ENCODE assay signal across 10 cellular contexts in the genomic region with DNA sequence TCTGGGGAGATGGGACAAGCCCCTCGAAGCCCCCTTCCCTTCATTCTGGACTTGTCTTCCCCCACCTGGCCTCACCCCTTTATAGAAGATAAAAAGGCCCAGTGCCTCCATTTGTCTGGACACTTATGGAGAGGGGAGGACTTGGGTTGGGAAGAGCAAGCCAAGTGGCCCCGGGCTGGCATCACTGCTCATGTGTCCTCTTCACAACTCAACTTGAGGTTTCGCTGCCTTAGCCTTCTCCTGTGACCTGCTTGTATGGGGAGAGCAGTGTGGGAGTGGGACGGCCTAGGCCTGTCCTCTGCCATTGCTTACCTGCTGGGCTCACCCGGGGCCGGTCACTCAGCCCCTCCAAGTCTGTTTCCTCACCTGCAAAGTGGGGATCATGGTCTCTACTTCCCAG. TPM values are rescaled to one million over a fixed set of nuclear protein-coding genes. Genes with fewer than 3 reads are reported as not detected.
DNase-seq lines count a peak whose midpoint lies in the region; ATAC-seq, FAIRE-seq and TF ChIP-seq lines count a peak whose summit lies in the region.
"Had no signal": no experiment of that assay in that cellular context is flagged by ENCODE, and none has a peak within 500 bp of the region (broad histone marks: within the 10 kb centered on the region; RNA-seq: fewer than 3 reads in every experiment).

No MANE protein-coding gene starts in this region.

- no peak overlapping the region for H4K91ac ChIP-seq in H9 (ENCODE audit: insufficient read length, low read depth, low read length)

- intact Hi-C loops in left lung (cut with DNase I) = no loop called here

- H3K9me3 Mint-ChIP-seq in H9 = no peaks in the 10 kb centered on the region
- no peaks in the 10 kb centered on the region for H3K9me3 Mint-ChIP-seq in activated naive CD8-positive, alpha-beta T cell treated with anti-CD3 and anti-CD28 coated beads for 36 hours

- 69% methylated on average over 6 of the region's 6 CpGs for WGBS in A549 (ENCODE audit: missing lambda C conversion rate)
- no CpG with 5 or more reads among the region's 6 CpGs for WGBS in H9 (ENCODE audit: extremely low coverage, insufficient read length, low lambda C conversion rate)

- H2AFZ ChIP-seq in H9 (ENCODE audit: low read length) = no peak overlapping the region

- H3K27ac Mint-ChIP-seq in H9 = no peak overlapping the region; a peak in 1 of 7 replicates
- H3K27ac Mint-ChIP-seq in activated naive CD8-positive, alpha-beta T cell treated with anti-CD3 and anti-CD28 coated beads for 36 hours = no peak overlapping the region

- peak overlapping the region; percentile 72 to 81 for H3K4me3 Mint-ChIP-seq in H9
- peak overlapping the region; percentile 76 for H3K4me3 Mint-ChIP-seq in activated naive CD8-positive, alpha-beta T cell treated with anti-CD3 and anti-CD28 coated beads for 36 hours

- H2BK20ac ChIP-seq in H9 (ENCODE audit: low read depth, low read length, poor library complexity, severe bottlenecking) = no peak overlapping the region

- H4K5ac ChIP-seq in H9 (ENCODE audit: insufficient read length, low read depth, low read length) = no peak overlapping the region

- peak overlapping the region; percentile 100 for H3K4me2 ChIP-seq in A549
- H3K4me2 ChIP-seq in H9 (ENCODE audit: insufficient read depth, insufficient read length, low read length) = peak overlapping the region; percentile 46

- H3K79me1 ChIP-seq in H9 (ENCODE audit: insufficient read depth, low read depth, low read length, poor library complexity, severe bottlenecking) = no peaks in the 10 kb centered on the region

- no peak overlapping the region for H3K56ac ChIP-seq in H9 (ENCODE audit: insufficient read length, low read depth, low read length)

- no peak overlapping the region for H2BK15ac ChIP-seq in H9 (ENCODE audit: low read depth, low read length)

- peaks cover 16% of the 10 kb centered on the region for H3K27me3 Mint-ChIP-seq in H9 (ENCODE audit: low read depth)
- H3K27me3 Mint-ChIP-seq in activated naive CD8-positive, alpha-beta T cell treated with anti-CD3 and anti-CD28 coated beads for 36 hours = peaks cover 26% of the 10 kb centered on the region

- TF ChIP-seq POLR2A in A549 (IDR thresholded peaks at IDR 0.05; ENCODE audit: low read length) = no peak

- no peak overlapping the region for H3K18ac ChIP-seq in H9 (ENCODE audit: insufficient read length, low read depth, low read length)

- H3K4me1 ChIP-seq in A549 (peaks cover 17% of the 10 kb centered on the region), H9 (ENCODE audit: insufficient read depth, low read length) (no peaks in the 10 kb centered on the region), left lung (peaks cover 3 to 52% of the 10 kb centered on the region in 2 donors)

- TF ChIP-seq EP300 in A549 (IDR thresholded peaks at IDR 0.05) = no peak

- no peak overlapping the region for H2BK12ac ChIP-seq in H9 (ENCODE audit: insufficient read length, low read depth, low read length)

- H3K9me3 ChIP-seq in A549 (no peaks in the 10 kb centered on the region), H9 (ENCODE audit: control insufficient read depth, low read depth, low read length) (no peaks in the 10 kb centered on the region), left lung (no peaks in the 10 kb centered on the region)

- H3K27me3 ChIP-seq in H9 (ENCODE audit: insufficient read depth, low read length) (no peaks in the 10 kb centered on the region), left lung (peaks cover 31 to 32% of the 10 kb centered on the region in 2 donors)

- no peak overlapping the region for H3K4ac ChIP-seq in H9 (ENCODE audit: low read depth, low read length)

- peaks cover 0 to 16% of the 10 kb centered on the region in 2 donors for H3K36me3 ChIP-seq in left lung

- H3K14ac ChIP-seq in H9 (ENCODE audit: insufficient read depth, low read length) = no peak overlapping the region

- CTCF ChIA-PET in A549 (lab: Yijun Ruan, JAX) = interaction anchor here (0.6 to 1.9 kb wide), 14 partner anchors 8 to 72 kb away, joined by 3 to 27 read pairs (median 4); a partner anchor contains a TSS

- no peak overlapping the region for H3K9ac ChIP-seq in H9 (ENCODE audit: extremely low read depth, insufficient read length, low read length)

- H3K27ac ChIP-seq in A549 = peak overlapping the region; percentile 84 to 91; a peak in 5 of 6 replicates
- H3K27ac ChIP-seq in H9 (ENCODE audit: insufficient read length, low read depth, low read length) = no peak overlapping the region
- H3K27ac ChIP-seq in left lung = no peak overlapping the region

- no peak for DNase-seq in A549 (ENCODE audit: low read depth in 1 of 2, low spot score in 1 of 2)
- DNase-seq in H9 = no peak
- no peak for DNase-seq in activated naive CD8-positive, alpha-beta T cell treated with anti-CD3 and anti-CD28 coated beads for 36 hours
- no peak for DNase-seq in left lung
- no peak for DNase-seq in 8988T
- DNase-seq in COLO668 (lab: John Stamatoyannopoulos, UW; ENCODE audit: unreplicated experiment) = no peak
- DNase-seq in stimulated activated CD4-positive, alpha-beta T cell treated with anti-CD3 and anti-CD28 coated beads, Interleukin-12 subunit alpha, Interleukin-12 subunit beta, amount 100 ng/mL, for 4 hours = no peak
- no peak for DNase-seq in NCI-H1105 (lab: John Stamatoyannopoulos, UW)

- no peak overlapping the region for H2AK5ac ChIP-seq in H9 (ENCODE audit: insufficient read length, low read length)

- H3K23me2 ChIP-seq in H9 (ENCODE audit: insufficient read length, low read depth, low read length, poor library complexity, severe bottlenecking) = peaks cover 6% of the 10 kb centered on the region

- POLR2A ChIA-PET in A549 (lab: Yijun Ruan, JAX) = interaction anchor here (1.6 to 1.9 kb wide), 2 partner anchors 10 to 50 kb away, joined by 12 to 13 read pairs; a partner anchor contains a TSS

- no peak for TF ChIP-seq RAD21 in A549 (conservative IDR thresholded peaks at IDR 0.05 in 1 of 2, IDR thresholded peaks at IDR 0.05 in 1 of 2)

- no peak overlapping the region for H2BK120ac ChIP-seq in H9 (ENCODE audit: low read depth, low read length, poor library complexity, severe bottlenecking)

- no peaks in the 10 kb centered on the region for H3K79me2 ChIP-seq in H9 (ENCODE audit: insufficient read depth, low read length)

- no peak overlapping the region for H3T11ph ChIP-seq in H9 (ENCODE audit: low read length)

- peaks cover 3% of the 10 kb centered on the region for H4K20me1 ChIP-seq in H9 (ENCODE audit: control insufficient read depth, insufficient read depth, insufficient read length)

- TF ChIP-seq CTCF in A549 (IDR thresholded peaks at IDR 0.05) (no peak), H9 (conservative IDR thresholded peaks at IDR 0.05) (no peak), left lung (IDR thresholded peaks at IDR 0.05) (no peak)

- H2BK5ac ChIP-seq in H9 (ENCODE audit: insufficient read length, low read length) = no peak overlapping the region

- H3K4me1 Mint-ChIP-seq in H9 = peaks cover 18 to 21% of the 10 kb centered on the region in 2 experiments
- H3K4me1 Mint-ChIP-seq in activated naive CD8-positive, alpha-beta T cell treated with anti-CD3 and anti-CD28 coated beads for 36 hours = peaks cover 19% of the 10 kb centered on the region

- no peak for FAIRE-seq in A549 (lab: Jason Lieb, UNC)

- H3K4me3 ChIP-seq in A549 (peak overlapping the region; percentile 97), left lung (peak overlapping the region; percentile 72 to 80)

- H4K8ac ChIP-seq in H9 (replicated peaks; ENCODE audit: insufficient read length, low read depth, low read length) = no peak overlapping the region

- H3K36me3 Mint-ChIP-seq in H9 (ENCODE audit: insufficient read depth in 1 of 3, low read depth in 3 of 3) = peaks cover 4 to 26% (median 20%) of the 10 kb centered on the region in 3 experiments; a peak in 6 of 7 replicates
- H3K36me3 Mint-ChIP-seq in activated naive CD8-positive, alpha-beta T cell treated with anti-CD3 and anti-CD28 coated beads for 36 hours = peaks cover 20% of the 10 kb centered on the region

- no peak overlapping the region for H3K23ac ChIP-seq in H9 (ENCODE audit: insufficient read length, low read depth, low read length)

- ATAC-seq in A549 (peak in 1 of 2 experiments; percentile 1; a peak in 3 of 6 replicates), left lung (no peak)

RNA-seq across cellular contexts. Expression of a gene that starts 1.4 kb away (rescaled TPM):
- polyA plus RNA-seq in A549 (2011; rRNA removed) = 8.0 and 9.0 TPM in 2 replicates
- 22.4 and 35.8 TPM in 2 replicates for polyA plus RNA-seq in A549 (2012; cell fraction: cytosol; rRNA removed)
- 57.2 and 62.4 TPM in 2 replicates for polyA plus RNA-seq in A549 (2012; cell fraction: nucleus; rRNA removed)
- polyA plus RNA-seq in A549 (2017; fragmentation: RNase III; extraction: RNeasy Plus Mini Kit Qiagen cat#74134 plus additional on column Dnase treatment) = 17.5 to 18.6 TPM (median 18.5 TPM) in 3 replicates
- 7.6 and 9.4 TPM in 2 replicates for polyA minus RNA-seq in A549 (2011; rRNA and poly(A)+ RNA removed)
- 32.1 and 33.3 TPM in 2 replicates for total RNA-seq in H9 (2021)
- 10 to 100 TPM; 29.5 to 31.0 TPM for total RNA-seq in activated naive CD8-positive, alpha-beta T cell treated with anti-CD3 and anti-CD28 coated beads for 36 hours
- total RNA-seq in left lung = 10 to 100 TPM; 17.2 to 20.1 TPM

RNA-seq across cellular contexts. Expression of a gene that starts 6.5 kb away (rescaled TPM):
- polyA plus RNA-seq in A549 (2011; rRNA removed) = 0.28 and 0.35 TPM in 2 replicates
- 1.9 and 3.0 TPM in 2 replicates for polyA plus RNA-seq in A549 (2012; cell fraction: cytosol; rRNA removed)
- 7.3 and 11.0 TPM in 2 replicates for polyA plus RNA-seq in A549 (2012; cell fraction: nucleus; rRNA removed)
- 1.4 to 1.6 TPM (median 1.5 TPM) in 3 replicates for polyA plus RNA-seq in A549 (2017; fragmentation: RNase III; extraction: RNeasy Plus Mini Kit Qiagen cat#74134 plus additional on column Dnase treatment)
- 0.15 TPM in 1 of 2 replicates, not detected in the other for polyA minus RNA-seq in A549 (2011; rRNA and poly(A)+ RNA removed)
- 12.8 and 14.6 TPM in 2 replicates for total RNA-seq in H9 (2021)
- total RNA-seq in activated naive CD8-positive, alpha-beta T cell treated with anti-CD3 and anti-CD28 coated beads for 36 hours = not detected
- not detected for total RNA-seq in left lung
- total RNA-seq: liver had no signal
- polyA plus RNA-seq: liver had no signal

RNA-seq across cellular contexts. Expression of a gene that starts 9.7 kb away (rescaled TPM):
- 8.4 and 10.5 TPM in 2 replicates for polyA plus RNA-seq in A549 (2011; rRNA removed)
- 76.4 and 102 TPM in 2 replicates for polyA plus RNA-seq in A549 (2012; cell fraction: cytosol; rRNA removed)
- polyA plus RNA-seq in A549 (2012; cell fraction: nucleus; rRNA removed) = 250 and 385 TPM in 2 replicates
- polyA plus RNA-seq in A549 (2017; fragmentation: RNase III; extraction: RNeasy Plus Mini Kit Qiagen cat#74134 plus additional on column Dnase treatment) = 50.5 to 55.2 TPM (median 52.5 TPM) in 3 replicates
- 3.4 and 5.8 TPM in 2 replicates for polyA minus RNA-seq in A549 (2011; rRNA and poly(A)+ RNA removed)
- total RNA-seq in H9 (2021) = 114 and 120 TPM in 2 replicates
- total RNA-seq in activated naive CD8-positive, alpha-beta T cell treated with anti-CD3 and anti-CD28 coated beads for 36 hours = 100 to 1,000 TPM; 144 to 145 TPM
- 10 to 100 TPM; 13.9 to 14.3 TPM for total RNA-seq in left lung

RNA-seq across cellular contexts. Expression of a gene that starts 42.2 kb away (rescaled TPM):
- polyA plus RNA-seq in A549 (2011; rRNA removed) (0.03 and 0.12 TPM in 2 replicates), A549 (2017; fragmentation: RNase III; extraction: RNeasy Plus Mini Kit Qiagen cat#74134 plus additional on column Dnase treatment) (0.06 to 0.16 TPM (median 0.12 TPM) in 3 replicates)
- 0.12 and 0.22 TPM in 2 replicates for polyA plus RNA-seq in A549 (2012; cell fraction: cytosol; rRNA removed)
- 1.1 and 1.8 TPM in 2 replicates for polyA plus RNA-seq in A549 (2012; cell fraction: nucleus; rRNA removed)
- 0.15 and 0.17 TPM in 2 replicates for polyA minus RNA-seq in A549 (2011; rRNA and poly(A)+ RNA removed)
- total RNA-seq in H9 (2021) (1.3 and 1.5 TPM in 2 replicates), left lung (1 to 10 TPM in 1 of 2 donors, under 1 TPM in 1; 0.85 to 2.2 TPM)
- not detected for total RNA-seq in activated naive CD8-positive, alpha-beta T cell treated with anti-CD3 and anti-CD28 coated beads for 36 hours
- total RNA-seq: HT1080 had no signal

RNA-seq across cellular contexts. Expression of a gene that starts 47.4 kb away (rescaled TPM):
- polyA plus RNA-seq in A549 (2011; rRNA removed) = 0.11 TPM in 1 of 2 replicates, not detected in the other
- polyA plus RNA-seq in A549 (2012; cell fraction: cytosol; rRNA removed) = 0.12 and 0.18 TPM in 2 replicates
- polyA plus RNA-seq in A549 (2012; cell fraction: nucleus; rRNA removed) = 0.34 and 0.35 TPM in 2 replicates
- polyA plus RNA-seq in A549 (2017; fragmentation: RNase III; extraction: RNeasy Plus Mini Kit Qiagen cat#74134 plus additional on column Dnase treatment) = 0.13 to 0.25 TPM (median 0.20 TPM) in 3 replicates
- 0.24 and 1.0 TPM in 2 replicates for polyA minus RNA-seq in A549 (2011; rRNA and poly(A)+ RNA removed)
- total RNA-seq in H9 (2021) = 743 and 757 TPM in 2 replicates
- total RNA-seq in activated naive CD8-positive, alpha-beta T cell treated with anti-CD3 and anti-CD28 coated beads for 36 hours = not detected
- total RNA-seq in left lung = 1 to 10 TPM in 1 of 2 donors, not detected in 1; 2.3 TPM
- total RNA-seq: HT1080 had no signal
- polyA plus RNA-seq: liver had no signal

Comparison
In these comparisons a context has a peak if more than half of its experiments do, and no peak if none do; other contexts are left out.
1. H3K27ac ChIP-seq: peak in A549 (2 of 2); none in H9 (single experiment) and left lung (0 of 2).
2. RNA of a gene that starts 6.5 kb away (total RNA-seq): 12.8 to 14.6 TPM in H9; not detected in left lung and not detected in activated naive CD8-positive, alpha-beta T cell treated with anti-CD3 and anti-CD28 coated beads for 36 hours; every median in the first group is over 10 times any median in the second.